Comparison of ENCODE assay signal across 8 cellular contexts in the genomic region with DNA sequence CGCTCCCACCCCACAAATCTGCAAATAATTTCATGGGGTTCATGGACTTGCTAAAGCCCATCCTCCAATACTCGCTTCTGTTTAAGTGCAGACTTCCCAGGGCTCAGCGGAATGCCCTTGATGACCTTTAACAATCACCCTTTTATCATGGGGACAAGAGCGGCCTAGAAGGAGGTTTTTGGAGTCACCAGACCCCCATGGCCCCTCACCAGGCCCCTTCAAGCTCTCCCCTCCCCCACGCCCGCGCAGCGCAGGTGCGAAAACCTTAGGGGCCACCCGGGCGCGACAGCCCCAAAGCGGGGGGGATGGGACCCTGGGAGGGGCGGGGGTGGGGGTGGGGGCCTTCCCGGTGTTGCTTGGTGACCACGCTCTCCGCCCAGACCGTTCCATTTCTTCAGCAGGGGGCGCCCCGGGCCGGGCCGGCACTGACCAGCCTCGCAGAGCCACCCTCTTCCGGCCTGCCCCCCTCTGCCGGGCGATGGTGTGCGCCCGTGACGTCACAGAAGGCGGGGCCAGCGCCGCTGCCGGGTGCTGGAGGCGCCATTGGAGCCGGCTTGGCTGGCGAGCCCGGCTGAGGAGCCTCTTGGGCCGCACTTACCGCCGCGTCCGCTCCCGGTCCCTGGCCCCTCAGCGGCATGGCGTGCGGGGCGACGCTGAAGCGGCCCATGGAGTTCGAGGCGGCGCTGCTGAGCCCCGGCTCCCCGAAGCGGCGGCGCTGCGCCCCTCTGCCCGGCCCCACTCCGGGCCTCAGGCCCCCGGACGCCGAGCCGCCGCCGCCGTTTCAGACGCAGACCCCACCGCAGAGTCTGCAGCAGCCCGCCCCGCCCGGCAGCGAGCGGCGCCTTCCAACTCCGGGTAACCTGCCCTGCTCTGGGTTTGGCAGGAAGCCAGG. TPM values are rescaled to one million over a fixed set of nuclear protein-coding genes. Genes with fewer than 3 reads are reported as not detected.
DNase-seq lines count a peak whose midpoint lies in the region; ATAC-seq and TF ChIP-seq lines count a peak whose summit lies in the region.

A gene with protein sequence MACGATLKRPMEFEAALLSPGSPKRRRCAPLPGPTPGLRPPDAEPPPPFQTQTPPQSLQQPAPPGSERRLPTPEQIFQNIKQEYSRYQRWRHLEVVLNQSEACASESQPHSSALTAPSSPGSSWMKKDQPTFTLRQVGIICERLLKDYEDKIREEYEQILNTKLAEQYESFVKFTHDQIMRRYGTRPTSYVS (plus strand): TSS at position 531 of the 892 bp plus-strand sequence. CDS start 105 bp downstream, at position 636.

- peaks cover 49% of the 10 kb centered on the region for H3K79me2 ChIP-seq in smooth muscle cell (ENCODE audit: low read depth)

- H3K9me3 ChIP-seq in smooth muscle cell (replicated peaks; ENCODE audit: low read depth): no peaks in the 10 kb centered on the region

- H3K4me3 Mint-ChIP-seq in activated B cell treated with CpG ODN at 0.5 μM for 24 hours: peak within 1 kb of the TSS; percentile 91

- H3K4me1 Mint-ChIP-seq in activated B cell treated with CpG ODN at 0.5 μM for 24 hours: peaks cover 30% of the 10 kb centered on the region

- H3K27me3 Mint-ChIP-seq in activated B cell treated with CpG ODN at 0.5 μM for 24 hours: no peaks in the 10 kb centered on the region

- H3K27me3 ChIP-seq in smooth muscle cell (ENCODE audit: low read depth): no peaks in the 10 kb centered on the region

- peaks cover 32% of the 10 kb centered on the region for H3K36me3 Mint-ChIP-seq in activated B cell treated with CpG ODN at 0.5 μM for 24 hours (ENCODE audit: low read depth)

- in situ Hi-C loops in GM18951 (cut with MboI; ENCODE audit: low sequenced_read_pairs, unreplicated experiment): no loop called here

- intact Hi-C loops in activated B cell treated with CpG ODN at 0.5 μM for 24 hours (cut with micrococcal nuclease): loop anchor here (1.0 to 5.0 kb wide), 5 partner anchors 35 to 979 kb away; a partner anchor contains a TSS

- peak within 1 kb of the TSS; percentile 99 for H3K9ac ChIP-seq in smooth muscle cell (ENCODE audit: low read depth)

- ATAC-seq in HG03175 (IDR thresholded peaks at IDR 0.05; ENCODE audit: unreplicated experiment) (peak; percentile 96), activated B cell treated with CpG ODN at 0.5 μM for 24 hours (ENCODE audit: low read depth) (peak; percentile 92)

- CTCF ChIA-PET in activated B cell treated with CpG ODN at 0.5 μM for 24 hours (lab: Charles Lee): no interaction called here

- WGBS in smooth muscle cell (ENCODE audit: low lambda C conversion rate): under 1% methylated on average over 31 of the region's 76 CpGs

- H3K4me3 ChIP-seq in cardiac fibroblast (replicated peaks in 1 of 2; ENCODE audit: low read depth in 2 of 2, low read length in 2 of 2) (peak within 1 kb of the TSS; percentile 91 to 94), smooth muscle cell (peak within 1 kb of the TSS; percentile 100)

- TF ChIP-seq CTCF in activated B cell treated with CpG ODN at 0.5 μM for 24 hours (IDR thresholded peaks at IDR 0.05): no peak
- TF ChIP-seq CTCF in cardiac fibroblast (IDR thresholded peaks at IDR 0.05; ENCODE audit: low read depth, low read length): no peak
- peak; percentile 8 for TF ChIP-seq CTCF in smooth muscle cell (IDR thresholded peaks at IDR 0.05; ENCODE audit: borderline replicate concordance, insufficient read depth, poor library complexity, severe bottlenecking)

- H3K27ac ChIP-seq in smooth muscle cell (ENCODE audit: low read depth): peak within 1 kb of the TSS; percentile 95

- peak within 1 kb of the TSS; percentile 97 for H2AFZ ChIP-seq in smooth muscle cell (ENCODE audit: low read depth)

- H3K27ac Mint-ChIP-seq in activated B cell treated with CpG ODN at 0.5 μM for 24 hours: peak within 1 kb of the TSS; percentile 92

- H3K9me3 Mint-ChIP-seq in activated B cell treated with CpG ODN at 0.5 μM for 24 hours: no peaks in the 10 kb centered on the region

- H4K20me1 ChIP-seq in smooth muscle cell (ENCODE audit: low read depth): peaks cover 47% of the 10 kb centered on the region

- TF ChIP-seq POLR2A in GM18951 (IDR thresholded peaks at IDR 0.05; ENCODE audit: extremely low read depth, insufficient read depth, insufficient read length): peak; percentile 96

- H3K4me2 ChIP-seq in smooth muscle cell: peak within 1 kb of the TSS; percentile 84

- POLR2A ChIA-PET in activated B cell treated with CpG ODN at 0.5 μM for 24 hours (lab: Charles Lee): interaction anchor here (0.6 to 1.3 kb wide), 5 partner anchors 19 to 143 kb away, joined by 3 to 10 read pairs (median 3); a partner anchor contains a TSS

- DNase-seq in AG08395 (ENCODE audit: low spot score): peak; percentile 99
- DNase-seq in NCI-H2227 treated with DMSO at 0.1 percent for 48 hours (lab: John Stamatoyannopoulos, UW): peak; percentile 93
- DNase-seq in activated B cell treated with CpG ODN at 0.5 μM for 24 hours: peak; percentile 100
- DNase-seq in cardiac fibroblast (ENCODE audit: low read depth in 2 of 2): peak; percentile 97 to 99
- peak; percentile 97 for DNase-seq in iPS-NIHi7 (ENCODE audit: extremely low spot score)
- DNase-seq in smooth muscle cell (lab: John Stamatoyannopoulos, UW; ENCODE audit: unreplicated experiment): peak; percentile 96

- H3F3A ChIP-seq in smooth muscle cell (ENCODE audit: low read depth): peaks cover 8% of the 10 kb centered on the region

- H3K36me3 ChIP-seq in smooth muscle cell (ENCODE audit: low read depth): no peaks in the 10 kb centered on the region

- H3K4me1 ChIP-seq in smooth muscle cell (ENCODE audit: low read depth): peaks cover 23% of the 10 kb centered on the region

RNA-seq across cellular contexts. Expression of the gene that starts here (rescaled TPM):
- total RNA-seq in activated B cell treated with CpG ODN at 0.5 μM for 24 hours (53.3 and 57.3 TPM in 2 replicates), smooth muscle cell (64.5 and 78.3 TPM in 2 replicates)
- polyA plus RNA-seq in smooth muscle cell: 68.6 and 70.4 TPM in 2 replicates

Comparison
In these comparisons a context has a peak if more than half of its experiments do, and no peak if none do; other contexts are left out.
1. Peak in every context shown above with its lines: DNase-seq, ATAC-seq, H3K4me3 ChIP-seq and H3K27ac ChIP-seq.